Comparison of ENCODE assay signal across 8 cellular contexts in the genomic region with DNA sequence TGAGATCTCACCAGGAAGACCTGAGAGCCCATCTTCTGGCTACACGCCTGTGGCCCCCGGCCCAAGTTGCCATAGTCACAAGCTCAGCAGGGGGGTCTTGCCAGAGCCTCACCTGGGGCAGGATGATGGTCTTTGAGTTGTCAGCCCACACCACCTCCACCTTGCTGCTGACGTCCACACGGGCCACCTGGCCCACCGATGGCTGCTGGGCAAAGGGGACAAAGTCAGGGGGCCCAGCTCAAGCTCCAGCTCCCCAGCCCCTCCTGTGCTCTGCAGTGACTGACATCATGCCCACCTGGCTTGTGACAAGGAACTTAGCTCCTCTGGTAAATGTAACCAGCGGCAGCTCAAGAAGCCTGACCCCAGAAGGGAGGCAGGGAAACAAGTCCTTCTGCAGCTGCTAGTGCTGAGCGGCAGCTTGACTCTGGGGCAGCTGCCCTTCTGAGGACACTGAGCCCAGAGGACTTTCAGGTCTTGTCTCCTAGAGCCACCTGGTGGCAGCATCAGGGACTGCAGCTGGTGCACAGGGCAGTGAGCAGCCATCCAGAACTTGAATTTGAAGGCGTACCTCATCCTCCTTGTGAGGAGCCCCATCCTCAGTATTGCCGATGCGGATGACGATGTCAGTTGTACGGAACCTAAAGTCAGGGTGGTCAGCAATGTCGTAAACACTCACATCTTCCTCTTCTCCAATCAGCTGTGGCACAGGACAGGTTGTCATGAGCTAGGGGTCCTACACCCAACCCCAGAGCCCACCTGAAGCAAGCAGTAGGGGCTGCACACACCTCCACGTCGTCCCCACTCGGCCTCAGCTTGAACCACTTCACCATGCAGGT. TPM values are rescaled to one million over a fixed set of nuclear protein-coding genes. Genes with fewer than 3 reads are reported as not detected.
DNase-seq lines count a peak whose midpoint lies in the region; ATAC-seq and TF ChIP-seq lines count a peak whose summit lies in the region.

No MANE protein-coding gene starts in this region.

- DNase-seq in GM04504 (ENCODE audit: low read depth) (peak; percentile 70), NCI-H1048 (lab: John Stamatoyannopoulos, UW) (peak; percentile 39), cardiac muscle cell (ENCODE audit: low read depth in 1 of 2, low spot score in 1 of 2) (peak; percentile 90 to 92), putamen (ENCODE audit: low spot score) (peak; percentile 87), aorta (peak; percentile 93 to 97)
- DNase-seq in activated naive CD8-positive, alpha-beta T cell treated with anti-CD3 and anti-CD28 coated beads for 36 hours = peak; percentile 76

- intact Hi-C loops in aorta (cut with DNase I) = loop anchor here (2.0 kb wide), 2 partner anchors 93 to 95 kb away; no protein-coding TSS in a partner anchor

- peaks cover 5% of the 10 kb centered on the region for H3K36me3 Mint-ChIP-seq in activated naive CD8-positive, alpha-beta T cell treated with anti-CD3 and anti-CD28 coated beads for 36 hours

- H3K4me1 Mint-ChIP-seq in activated naive CD8-positive, alpha-beta T cell treated with anti-CD3 and anti-CD28 coated beads for 36 hours = no peaks in the 10 kb centered on the region

- ATAC-seq in aorta (ENCODE audit: low FRiP score) = peak; percentile 84
- no peak for ATAC-seq in HG03521 (IDR thresholded peaks at IDR 0.05; ENCODE audit: unreplicated experiment)

- TF ChIP-seq CTCF in SU-DHL-6 (IDR thresholded peaks at IDR 0.05; ENCODE audit: insufficient read depth, low read length, poor library complexity, severe bottlenecking) (peak; percentile 87), cardiac muscle cell (IDR thresholded peaks at IDR 0.05; ENCODE audit: low read depth, low read length) (peak; percentile 96)

- no peaks in the 10 kb centered on the region for H3K27me3 ChIP-seq in SU-DHL-6 (ENCODE audit: low read length)
- no peaks in the 10 kb centered on the region for H3K27me3 ChIP-seq in cardiac muscle cell
- no peaks in the 10 kb centered on the region for H3K27me3 ChIP-seq in aorta (ENCODE audit: control insufficient read depth in 1 of 2, insufficient read depth in 2 of 2, low read length in 1 of 2)

- no peak overlapping the region for H3K4me3 Mint-ChIP-seq in activated naive CD8-positive, alpha-beta T cell treated with anti-CD3 and anti-CD28 coated beads for 36 hours

- H3K36me3 ChIP-seq in SU-DHL-6 (ENCODE audit: low read length) (no peaks in the 10 kb centered on the region), cardiac muscle cell (peaks cover 62% of the 10 kb centered on the region), aorta (ENCODE audit: control insufficient read depth in 1 of 2, insufficient read depth in 2 of 2, low read length in 1 of 2) (peaks cover 0 to 13% of the 10 kb centered on the region in 2 donors)

- H3K9ac ChIP-seq in SU-DHL-6 (ENCODE audit: low read length) = no peak overlapping the region

- 51 to 53% methylated on average over 16 of the region's 16 CpGs for WGBS in aorta, 2 donors

- H3K4me2 ChIP-seq in SU-DHL-6 (ENCODE audit: low read depth, low read length, poor library complexity, severe bottlenecking) = no peak overlapping the region

- no peaks in the 10 kb centered on the region for H4K20me1 ChIP-seq in SU-DHL-6 (ENCODE audit: low read depth, low read length)

- H3F3A ChIP-seq in SU-DHL-6 (ENCODE audit: insufficient read depth) = no peaks in the 10 kb centered on the region

- H2AFZ ChIP-seq in SU-DHL-6 (ENCODE audit: low read depth, low read length, severe bottlenecking) = no peak overlapping the region

- no peaks in the 10 kb centered on the region for H3K79me2 ChIP-seq in SU-DHL-6 (ENCODE audit: insufficient read depth, low read length)

- H3K27me3 Mint-ChIP-seq in activated naive CD8-positive, alpha-beta T cell treated with anti-CD3 and anti-CD28 coated beads for 36 hours = no peaks in the 10 kb centered on the region

- H3K27ac ChIP-seq in SU-DHL-6 (ENCODE audit: low read depth, low read length) (no peak overlapping the region), cardiac muscle cell (no peak overlapping the region), aorta (ENCODE audit: low read depth in 1 of 2, low read length in 2 of 2) (no peak overlapping the region)

- peaks cover 4% of the 10 kb centered on the region for H3K4me1 ChIP-seq in cardiac muscle cell (ENCODE audit: low read depth)
- H3K4me1 ChIP-seq in aorta (ENCODE audit: control insufficient read depth in 1 of 2, insufficient read depth in 2 of 2, low read length in 2 of 2) = no peaks in the 10 kb centered on the region

- H3K27ac Mint-ChIP-seq in activated naive CD8-positive, alpha-beta T cell treated with anti-CD3 and anti-CD28 coated beads for 36 hours = no peak overlapping the region

- no peaks in the 10 kb centered on the region for H3K9me3 Mint-ChIP-seq in activated naive CD8-positive, alpha-beta T cell treated with anti-CD3 and anti-CD28 coated beads for 36 hours

- H3K4me3 ChIP-seq in SU-DHL-6 (ENCODE audit: insufficient read depth, low read length, poor library complexity, severe bottlenecking) = no peak overlapping the region
- no peak overlapping the region for H3K4me3 ChIP-seq in cardiac muscle cell
- H3K4me3 ChIP-seq in aorta (ENCODE audit: low read length in 2 of 2) = no peak overlapping the region

- H3K9me3 ChIP-seq in SU-DHL-6 (ENCODE audit: insufficient read depth, low read length) (no peaks in the 10 kb centered on the region), cardiac muscle cell (ENCODE audit: low read depth) (no peaks in the 10 kb centered on the region), aorta (ENCODE audit: control insufficient read depth, low read length) (no peaks in the 10 kb centered on the region)

- H3K9me2 ChIP-seq in SU-DHL-6 (replicated peaks; ENCODE audit: insufficient read depth, low read length) = no peaks in the 10 kb centered on the region

RNA-seq across cellular contexts. Expression of gene SPHK1, which starts 13.5 kb away (rescaled TPM):
- total RNA-seq in activated naive CD8-positive, alpha-beta T cell treated with anti-CD3 and anti-CD28 coated beads for 36 hours = 10 to 100 TPM; 10.9 to 12.0 TPM
- 19.4 and 24.3 TPM in 2 replicates for total RNA-seq in cardiac muscle cell
- polyA plus RNA-seq in cardiac muscle cell = 14.3 and 18.7 TPM in 2 replicates
- 10 to 100 TPM; 22.2 to 24.5 TPM for total RNA-seq in aorta
- polyA plus RNA-seq in aorta = 10 to 100 TPM in 1 of 2 donors, 1 to 10 TPM in 1; 8.6 to 13.9 TPM

RNA-seq across cellular contexts. Expression of gene PRPSAP1, which starts 44.2 kb away (rescaled TPM):
- 10 to 100 TPM; 30.9 to 31.3 TPM for total RNA-seq in activated naive CD8-positive, alpha-beta T cell treated with anti-CD3 and anti-CD28 coated beads for 36 hours
- total RNA-seq in cardiac muscle cell (59.5 and 63.5 TPM in 2 replicates), aorta (10 to 100 TPM; 47.2 to 64.4 TPM)
- polyA plus RNA-seq in cardiac muscle cell (80.4 and 114 TPM in 2 replicates), aorta (10 to 100 TPM; 29.7 to 45.2 TPM)

RNA-seq across cellular contexts. Expression of gene UBE2O, which starts 55.0 kb away (rescaled TPM):
- 10 to 100 TPM; 37.7 to 38.4 TPM for total RNA-seq in activated naive CD8-positive, alpha-beta T cell treated with anti-CD3 and anti-CD28 coated beads for 36 hours
- 44.9 and 62.6 TPM in 2 replicates for total RNA-seq in cardiac muscle cell
- polyA plus RNA-seq in cardiac muscle cell = 28.5 and 31.9 TPM in 2 replicates
- total RNA-seq in aorta = 10 to 100 TPM; 14.0 to 24.7 TPM
- 10 to 100 TPM in 1 of 2 donors, 1 to 10 TPM in 1; 2.5 to 11.0 TPM for polyA plus RNA-seq in aorta

Comparison
In these comparisons a context has a peak if more than half of its experiments do, and no peak if none do; other contexts are left out.
1. DNase-seq: peak in every context shown above with its lines; median percentile 95 in aorta; 91 in cardiac muscle cell; 87 in putamen; 76 in activated naive CD8-positive, alpha-beta T cell treated with anti-CD3 and anti-CD28 coated beads for 36 hours; 70 in GM04504; 39 in NCI-H1048.